ENCODE assay signal across 14 cellular contexts in genomic region chr10:609868-610545, GRCh38.
DNase-seq lines count a peak whose midpoint lies in the region; ATAC-seq and TF ChIP-seq lines count a peak whose summit lies in the region.
"Had no signal": no experiment of that assay in that cellular context is flagged by ENCODE, and none has a peak within 500 bp of the region (broad histone marks: within the 10 kb centered on the region; RNA-seq: fewer than 3 reads in every experiment).

No MANE protein-coding gene starts in this region.

- no peak overlapping the region for H3K4me3 Mint-ChIP-seq in progenitor cell of endocrine pancreas (ENCODE audit: low read depth)
- H3K4me3 Mint-ChIP-seq: CD14-positive monocyte had no signal

- H3K36me3 Mint-ChIP-seq in progenitor cell of endocrine pancreas (ENCODE audit: insufficient read depth), result no peaks in the 10 kb centered on the region
- H3K36me3 Mint-ChIP-seq: CD14-positive monocyte had no signal

- ATAC-seq in heart left ventricle (peak; percentile 33 to 53 (median 46)), GM18498 (IDR thresholded peaks at IDR 0.05; ENCODE audit: unreplicated experiment) (no peak), HG02763 (IDR thresholded peaks at IDR 0.05; ENCODE audit: unreplicated experiment) (no peak), HG02798 (IDR thresholded peaks at IDR 0.05; ENCODE audit: poor library complexity, unreplicated experiment) (no peak)
- ATAC-seq: lower lobe of right lung had no signal

- peaks cover 52% of the 10 kb centered on the region for H3K4me1 Mint-ChIP-seq in progenitor cell of endocrine pancreas (ENCODE audit: low read depth)
- H3K4me1 Mint-ChIP-seq: CD14-positive monocyte had no signal

- H3K4me1 ChIP-seq in heart left ventricle, result peaks cover 0 to 69% (median 34%) of the 10 kb centered on the region in 12 donors

- WGBS in heart left ventricle, 4 donors, result 52 to 70% (median 65%) methylated on average over 8 to 11 of the region's 11 CpGs

- H3K4me3 ChIP-seq in heart left ventricle, result no peak overlapping the region
- H3K4me3 ChIP-seq: lower lobe of right lung had no signal

- H3K27ac Mint-ChIP-seq in progenitor cell of endocrine pancreas, result peak overlapping the region; percentile 77
- H3K27ac Mint-ChIP-seq: CD14-positive monocyte had no signal

- intact Hi-C loops in heart left ventricle (cut with DNase I), result loop anchor here in 4 of 10 donors (5.0 to 10.0 kb wide), 4 partner anchors 52 to 95 kb away; partner anchors contain the start of gene DIP2C (in 2 of the 4)

- TF ChIP-seq CTCF in heart left ventricle (IDR thresholded peaks at IDR 0.05) (no peak), progenitor cell of endocrine pancreas (IDR thresholded peaks at IDR 0.05; ENCODE audit: unreplicated experiment) (no peak)

- no peaks in the 10 kb centered on the region for H3K9me3 Mint-ChIP-seq in progenitor cell of endocrine pancreas (ENCODE audit: low read depth)

- H3K36me3 ChIP-seq in heart left ventricle, result no peaks in the 10 kb centered on the region
- H3K36me3 ChIP-seq: lower lobe of right lung had no signal

- no peaks in the 10 kb centered on the region for H3K27me3 ChIP-seq in heart left ventricle

- H3K9me3 ChIP-seq in heart left ventricle, result no peaks in the 10 kb centered on the region
- H3K9me3 ChIP-seq: lower lobe of right lung had no signal

- DNase-seq in EL (peak; percentile 14), NCI-H69 (lab: John Stamatoyannopoulos, UW) (peak; percentile 4), heart left ventricle (no peak), progenitor cell of endocrine pancreas (ENCODE audit: low spot score, unreplicated experiment) (no peak)
- no peak for DNase-seq in activated naive CD4-positive, alpha-beta T cell treated with Interleukin-2 at 50 U/mL for 16 hours
- DNase-seq: erythroblast, lower lobe of right lung, NCI-H1694, NCI-H526 treated with DMSO at 0.1 percent for 48 hours had no signal

- no peak for TF ChIP-seq POLR2A in heart left ventricle (IDR thresholded peaks at IDR 0.05)

- no peaks in the 10 kb centered on the region for H3K27me3 Mint-ChIP-seq in progenitor cell of endocrine pancreas

- peak overlapping the region in 5 of 12 donors; percentile 1 to 70 (median 19) for H3K27ac ChIP-seq in heart left ventricle
- H3K27ac ChIP-seq: lower lobe of right lung, parathyroid adenoma had no signal

Comparison
In these comparisons a context has a peak if more than half of its experiments do, and no peak if none do; other contexts are left out.
1. DNase-seq: peak in EL (single experiment) and NCI-H69 (single experiment); none in heart left ventricle (0 of 5), progenitor cell of endocrine pancreas (single experiment) and activated naive CD4-positive, alpha-beta T cell treated with Interleukin-2 at 50 U/mL for 16 hours (single experiment).
2. ATAC-seq: peak in heart left ventricle (4 of 4); none in GM18498 (single experiment), HG02763 (single experiment) and HG02798 (single experiment).